27 cellular contexts compared by ENCODE assay signal in the genomic region with DNA sequence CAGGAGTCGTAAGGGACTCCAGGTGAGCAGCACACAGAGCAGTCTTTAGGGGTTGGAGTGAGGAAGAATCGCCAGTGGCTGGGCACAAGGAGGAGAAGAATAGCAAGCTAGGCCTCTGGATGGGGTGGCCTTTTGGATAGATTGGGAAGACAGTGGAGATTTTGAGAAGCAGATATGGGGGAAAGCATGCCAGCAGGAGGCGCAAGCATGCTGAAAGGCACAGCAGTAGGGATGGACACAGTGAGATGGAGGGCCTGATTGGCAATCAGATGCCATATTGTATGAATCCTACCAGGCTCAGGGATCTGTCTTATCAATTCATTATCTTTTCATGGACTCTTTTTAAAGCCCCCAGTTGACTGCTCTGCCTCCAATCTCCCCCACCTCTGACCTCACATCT.
DNase-seq lines count a peak whose midpoint lies in the region; ATAC-seq, FAIRE-seq and TF ChIP-seq lines count a peak whose summit lies in the region.
"Had no signal": no experiment of that assay in that cellular context is flagged by ENCODE, and none has a peak within 500 bp of the region (broad histone marks: within the 10 kb centered on the region; RNA-seq: fewer than 3 reads in every experiment).

No MANE protein-coding gene starts in this region.

- ATAC-seq in activated naive CD8-positive, alpha-beta T cell treated with anti-CD3 and anti-CD28 coated beads, Interleukin-2, amount 50 U/mL, for 24 hours = no peak
- ATAC-seq: activated T-cell treated with anti-CD3 and anti-CD28 coated beads, Interleukin-2, amount 50 U/mL, for 72 hours; left colon had no signal

- in situ Hi-C loops in SK-MEL-5 (cut with HindIII; ENCODE audit: low pct_unique_long_range_greater_than_20kb, low sequenced_read_pairs) = no loop called here

- no peak for FAIRE-seq in GM19239 (lab: Jason Lieb, UNC)

- H3K27ac Mint-ChIP-seq in HFFc6 = no peak overlapping the region
- H3K27ac Mint-ChIP-seq in activated naive CD8-positive, alpha-beta T cell treated with anti-CD3 and anti-CD28 coated beads, Interleukin-2, amount 50 U/mL, for 24 hours = no peak overlapping the region
- no peak overlapping the region for H3K27ac Mint-ChIP-seq in activated CD4-positive, alpha-beta T cell treated with anti-CD3 and anti-CD28 coated beads, Interleukin-2, amount 10 ng/mL, durations not matched to agents 7 days and 5 days
- H3K27ac Mint-ChIP-seq: activated naive CD4-positive, alpha-beta T cell treated with anti-CD3 and anti-CD28 coated beads for 36 hours; activated T-cell treated with anti-CD3 and anti-CD28 coated beads, Interleukin-2, amount 50 U/mL, for 72 hours; B cell; dendritic cell treated with granulocyte-macrophage colony-stimulating factor and Interleukin-4, amounts not matched to agents 40 ng/mL and 50 ng/mL, for 4 days; memory B cell; naive B cell had no signal

- POLR2A ChIA-PET in activated CD4-positive, alpha-beta T cell treated with anti-CD3 and anti-CD28 coated beads, Interleukin-2, amount 10 ng/mL, durations not matched to agents 7 days and 5 days (lab: Charles Lee) = no interaction called here

- peaks cover 8% of the 10 kb centered on the region; the same call in 1 of the 2 replicates for H3K27me3 Mint-ChIP-seq in HFFc6 (ENCODE audit: insufficient read depth)
- no peaks in the 10 kb centered on the region for H3K27me3 Mint-ChIP-seq in activated naive CD8-positive, alpha-beta T cell treated with anti-CD3 and anti-CD28 coated beads, Interleukin-2, amount 50 U/mL, for 24 hours
- no peaks in the 10 kb centered on the region for H3K27me3 Mint-ChIP-seq in activated CD4-positive, alpha-beta T cell treated with anti-CD3 and anti-CD28 coated beads, Interleukin-2, amount 10 ng/mL, durations not matched to agents 7 days and 5 days
- H3K27me3 Mint-ChIP-seq: B cell; dendritic cell treated with granulocyte-macrophage colony-stimulating factor and Interleukin-4, amounts not matched to agents 40 ng/mL and 50 ng/mL, for 4 days had no signal

- no peaks in the 10 kb centered on the region for H3K4me1 Mint-ChIP-seq in HFFc6 (ENCODE audit: low read depth)
- no peaks in the 10 kb centered on the region for H3K4me1 Mint-ChIP-seq in activated naive CD8-positive, alpha-beta T cell treated with anti-CD3 and anti-CD28 coated beads, Interleukin-2, amount 50 U/mL, for 24 hours
- H3K4me1 Mint-ChIP-seq in activated CD4-positive, alpha-beta T cell treated with anti-CD3 and anti-CD28 coated beads, Interleukin-2, amount 10 ng/mL, durations not matched to agents 7 days and 5 days = no peaks in the 10 kb centered on the region
- H3K4me1 Mint-ChIP-seq: B cell, memory B cell, naive B cell had no signal

- no peaks in the 10 kb centered on the region; the same call in 1 of the 2 replicates for H3K9me3 Mint-ChIP-seq in HFFc6
- no peaks in the 10 kb centered on the region for H3K9me3 Mint-ChIP-seq in activated naive CD8-positive, alpha-beta T cell treated with anti-CD3 and anti-CD28 coated beads, Interleukin-2, amount 50 U/mL, for 24 hours
- no peaks in the 10 kb centered on the region for H3K9me3 Mint-ChIP-seq in activated CD4-positive, alpha-beta T cell treated with anti-CD3 and anti-CD28 coated beads, Interleukin-2, amount 10 ng/mL, durations not matched to agents 7 days and 5 days
- H3K9me3 Mint-ChIP-seq: activated naive CD4-positive, alpha-beta T cell treated with anti-CD3 and anti-CD28 coated beads for 36 hours; memory B cell had no signal

- H3K36me3 Mint-ChIP-seq in HFFc6 (ENCODE audit: low read depth) = no peaks in the 10 kb centered on the region
- H3K36me3 Mint-ChIP-seq in activated naive CD8-positive, alpha-beta T cell treated with anti-CD3 and anti-CD28 coated beads, Interleukin-2, amount 50 U/mL, for 24 hours (ENCODE audit: low read depth) = no peaks in the 10 kb centered on the region
- H3K36me3 Mint-ChIP-seq in activated CD4-positive, alpha-beta T cell treated with anti-CD3 and anti-CD28 coated beads, Interleukin-2, amount 10 ng/mL, durations not matched to agents 7 days and 5 days (ENCODE audit: low read depth) = no peaks in the 10 kb centered on the region
- H3K36me3 Mint-ChIP-seq: memory B cell, naive B cell had no signal

- CTCF ChIA-PET in activated CD4-positive, alpha-beta T cell treated with anti-CD3 and anti-CD28 coated beads, Interleukin-2, amount 10 ng/mL, durations not matched to agents 7 days and 5 days (lab: Charles Lee) = no interaction called here

- DNase-seq in COLO668 (lab: John Stamatoyannopoulos, UW; ENCODE audit: unreplicated experiment) = peak; percentile 6
- DNase-seq in HFFc6 = no peak
- peak; percentile 52 for DNase-seq in SK-MEL-5 (ENCODE audit: low read depth, low spot score)
- no peak for DNase-seq in fibroblast of mammary gland (ENCODE audit: low read depth)
- DNase-seq in activated naive CD8-positive, alpha-beta T cell treated with anti-CD3 and anti-CD28 coated beads, Interleukin-2, amount 50 U/mL, for 24 hours = no peak
- DNase-seq in activated CD4-positive, alpha-beta T cell treated with anti-CD3 and anti-CD28 coated beads, Interleukin-2, amount 10 ng/mL, durations not matched to agents 7 days and 5 days = no peak
- DNase-seq in GM19239 (ENCODE audit: insufficient read length, low spot score) = no peak
- DNase-seq: activated CD4-positive, alpha-beta T cell treated with anti-CD3 and anti-CD28 coated beads for 4 hours; activated naive CD4-positive, alpha-beta T cell treated with anti-CD3 and anti-CD28 coated beads for 36 hours; activated T-cell treated with anti-CD3 and anti-CD28 coated beads, Interleukin-2, amount 50 U/mL, for 72 hours; anterior cingulate cortex; COR-L47; H7; naive B cell; NCI-H1092; NCI-H2029 treated with DMSO at 0.1 percent for 48 hours; NCI-H510A treated with DMSO at 0.1 percent for 48 hours; Right ventricle myocardium superior; spleen; stimulated activated CD4-positive, alpha-beta T cell treated with anti-CD3 and anti-CD28 coated beads, Interleukin-4, amount 100 ng/mL, for 24 hours; stimulated activated naive CD4-positive, alpha-beta T cell treated with Interleukin-2 at 50 U/mL for 16 hours; T-helper 1 cell had no signal

- no peak overlapping the region for H3K4me3 ChIP-seq in fibroblast of mammary gland (ENCODE audit: control insufficient read depth, low read depth, low read length)
- H3K4me3 ChIP-seq: spleen, thoracic aorta had no signal

- H3K4me3 Mint-ChIP-seq in HFFc6 = no peak overlapping the region
- H3K4me3 Mint-ChIP-seq in activated naive CD8-positive, alpha-beta T cell treated with anti-CD3 and anti-CD28 coated beads, Interleukin-2, amount 50 U/mL, for 24 hours = no peak overlapping the region
- H3K4me3 Mint-ChIP-seq in activated CD4-positive, alpha-beta T cell treated with anti-CD3 and anti-CD28 coated beads, Interleukin-2, amount 10 ng/mL, durations not matched to agents 7 days and 5 days = no peak overlapping the region
- H3K4me3 Mint-ChIP-seq: activated naive CD4-positive, alpha-beta T cell treated with anti-CD3 and anti-CD28 coated beads for 36 hours; activated T-cell treated with anti-CD3 and anti-CD28 coated beads, Interleukin-2, amount 50 U/mL, for 72 hours; B cell; dendritic cell treated with granulocyte-macrophage colony-stimulating factor and Interleukin-4, amounts not matched to agents 40 ng/mL and 50 ng/mL, for 4 days; memory B cell; naive B cell had no signal

- TF ChIP-seq CTCF in HFFc6 (IDR thresholded peaks at IDR 0.05) (peak; percentile 33; the same call in 1 of the 2 replicates), fibroblast of mammary gland (conservative IDR thresholded peaks at IDR 0.05; ENCODE audit: control insufficient read depth, insufficient read depth, low read depth, low read length) (peak; percentile 14)

Comparison
In these comparisons a context has a peak if more than half of its experiments do, and no peak if none do; other contexts are left out.
1. DNase-seq: peak in COLO668 (single experiment) and SK-MEL-5 (single experiment); none in HFFc6 (single experiment), fibroblast of mammary gland (single experiment), activated naive CD8-positive, alpha-beta T cell treated with anti-CD3 and anti-CD28 coated beads, Interleukin-2, amount 50 U/mL, for 24 hours (single experiment), activated CD4-positive, alpha-beta T cell treated with anti-CD3 and anti-CD28 coated beads, Interleukin-2, amount 10 ng/mL, durations not matched to agents 7 days and 5 days (single experiment) and GM19239 (single experiment).